20 cellular contexts compared by ENCODE assay signal in the genomic region with DNA sequence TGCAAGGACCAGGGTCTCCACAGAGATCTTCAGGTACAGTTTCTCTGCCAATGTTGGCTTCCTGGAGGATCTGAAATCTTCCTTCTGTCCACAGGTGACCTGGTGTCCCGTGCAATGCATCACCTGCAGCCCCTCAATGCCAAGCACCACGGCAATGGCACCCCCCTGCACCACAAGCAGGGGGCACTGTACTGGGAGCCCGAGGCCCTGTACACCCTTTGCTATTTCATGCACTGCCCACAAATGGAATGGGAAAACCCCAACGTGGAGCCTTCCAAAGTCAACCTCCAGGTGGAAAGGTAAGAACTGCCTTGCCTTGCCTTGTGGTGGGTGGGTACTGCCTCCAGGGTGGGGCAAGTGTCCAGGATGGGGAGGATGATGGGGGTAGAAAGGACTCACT.
DNase-seq lines count a peak whose midpoint lies in the region; ATAC-seq, FAIRE-seq and TF ChIP-seq lines count a peak whose summit lies in the region.
"Had no signal": no experiment of that assay in that cellular context is flagged by ENCODE, and none has a peak within 500 bp of the region (broad histone marks: within the 10 kb centered on the region; RNA-seq: fewer than 3 reads in every experiment).

No MANE protein-coding gene starts in this region.

- H3K9me2 ChIP-seq in Loucy (replicated peaks; ENCODE audit: low read depth, low read length) = no peaks in the 10 kb centered on the region

- no peak overlapping the region for H3K4me3 ChIP-seq in Loucy (ENCODE audit: low read length, poor library complexity, severe bottlenecking)
- H3K4me3 ChIP-seq in bronchial epithelial cell (ENCODE audit: low read depth, low read length) = no peak overlapping the region
- H3K4me3 ChIP-seq: A549, BLaER1, GM23248, HAP-1 had no signal

- intact Hi-C loops in CD4-positive, alpha-beta T cell (cut with DNase I, micrococcal nuclease) = no loop called here

- no peak overlapping the region for H3K9ac ChIP-seq in Loucy (ENCODE audit: low read depth, low read length, poor library complexity, severe bottlenecking)
- H3K9ac ChIP-seq: BLaER1, GM23248 had no signal

- H3K4me3 Mint-ChIP-seq in mesothelial cell of epicardium = no peak overlapping the region
- no peak overlapping the region for H3K4me3 Mint-ChIP-seq in activated naive CD8-positive, alpha-beta T cell treated with anti-CD3 and anti-CD28 coated beads, Interleukin-2, amount 50 U/mL, for 24 hours
- H3K4me3 Mint-ChIP-seq in CD4-positive, alpha-beta T cell = no peak overlapping the region
- H3K4me3 Mint-ChIP-seq: CD14-positive monocyte; CD8-positive, alpha-beta T cell had no signal

- H3K27ac Mint-ChIP-seq in mesothelial cell of epicardium = no peak overlapping the region
- no peak overlapping the region for H3K27ac Mint-ChIP-seq in activated naive CD8-positive, alpha-beta T cell treated with anti-CD3 and anti-CD28 coated beads, Interleukin-2, amount 50 U/mL, for 24 hours
- H3K27ac Mint-ChIP-seq in CD4-positive, alpha-beta T cell = no peak overlapping the region
- H3K27ac Mint-ChIP-seq: CD14-positive monocyte; CD8-positive, alpha-beta T cell had no signal

- TF ChIP-seq CTCF in Loucy (conservative IDR thresholded peaks at IDR 0.05; ENCODE audit: low read length) (peak; percentile 21; the same call in 1 of the 2 replicates), bronchial epithelial cell (IDR thresholded peaks at IDR 0.05; ENCODE audit: insufficient read depth, low read length, severe bottlenecking) (no peak), mesothelial cell of epicardium (IDR thresholded peaks at IDR 0.05; ENCODE audit: unreplicated experiment) (peak; percentile 10)
- TF ChIP-seq CTCF in CD4-positive, alpha-beta T cell (IDR thresholded peaks at IDR 0.05) = no peak

- CTCF ChIA-PET in CD4-positive, alpha-beta T cell (lab: Charles Lee) = no interaction called here

- POLR2A ChIA-PET in CD4-positive, alpha-beta T cell (lab: Charles Lee) = no interaction called here

- H3F3A ChIP-seq in Loucy (ENCODE audit: low read depth) = no peaks in the 10 kb centered on the region

- peak; percentile 44 for DNase-seq in activated CD8-positive, alpha-beta memory T cell treated with anti-CD3 and anti-CD28 coated beads for 24 hours
- DNase-seq in activated CD8-positive, alpha-beta memory T cell treated with anti-CD3 and anti-CD28 coated beads, Interleukin-2, amount 50 U/mL, for 4 hours = no peak
- no peak for DNase-seq in bronchial epithelial cell (ENCODE audit: low read depth)
- no peak for DNase-seq in mesothelial cell of epicardium (ENCODE audit: low spot score in 2 of 2, unreplicated experiment in 2 of 2)
- no peak for DNase-seq in activated naive CD8-positive, alpha-beta T cell treated with anti-CD3 and anti-CD28 coated beads, Interleukin-2, amount 50 U/mL, for 24 hours
- DNase-seq in effector CD4-positive, alpha-beta T cell = no peak
- DNase-seq in CD4-positive, alpha-beta T cell = no peak
- DNase-seq: Calu3, DMS79 treated with DMSO at 0.1 percent for 48 hours, GM23248 had no signal

- H3K36me3 ChIP-seq in Loucy (ENCODE audit: insufficient read depth, low read length) = 0 out of 2 replicates have a peak, but pooled peaks cover 1% of the 10 kb centered on the region
- no peaks in the 10 kb centered on the region for H3K36me3 ChIP-seq in bronchial epithelial cell (ENCODE audit: control insufficient read depth, insufficient read depth, low read length)
- H3K36me3 ChIP-seq: BLaER1, HAP-1 had no signal

- no peak overlapping the region for H3K27ac ChIP-seq in CD4-positive, alpha-beta T cell (ENCODE audit: low read depth, low read length)
- H3K27ac ChIP-seq: 22Rv1, A549, BLaER1, GM23248, HL-60 had no signal

- FAIRE-seq in bronchial epithelial cell (lab: Jason Lieb, UNC) = peak; percentile 7
- FAIRE-seq: A549, GM12892, GM18507 had no signal

- no peaks in the 10 kb centered on the region for H3K9me3 ChIP-seq in Loucy (ENCODE audit: insufficient read depth, low read depth, low read length)
- no peaks in the 10 kb centered on the region for H3K9me3 ChIP-seq in CD4-positive, alpha-beta T cell (ENCODE audit: control insufficient read depth, low read length)
- H3K9me3 ChIP-seq: BLaER1, HAP-1 had no signal

- no peaks in the 10 kb centered on the region for H3K79me2 ChIP-seq in Loucy (ENCODE audit: insufficient read depth, low read length)

- peaks cover 5% of the 10 kb centered on the region for H3K4me1 ChIP-seq in Loucy (ENCODE audit: insufficient read depth, low read length, poor library complexity, severe bottlenecking)
- H3K4me1 ChIP-seq: A549, HAP-1 had no signal

- ATAC-seq in activated naive CD8-positive, alpha-beta T cell treated with anti-CD3 and anti-CD28 coated beads, Interleukin-2, amount 50 U/mL, for 24 hours = no peak
- ATAC-seq in CD4-positive, alpha-beta T cell (ENCODE audit: poor library complexity) = no peak
- ATAC-seq: CD8-positive, alpha-beta T cell had no signal

- H3K27me3 Mint-ChIP-seq in mesothelial cell of epicardium (ENCODE audit: low read depth) = peaks cover 26% of the 10 kb centered on the region
- H3K27me3 Mint-ChIP-seq in activated naive CD8-positive, alpha-beta T cell treated with anti-CD3 and anti-CD28 coated beads, Interleukin-2, amount 50 U/mL, for 24 hours = no peaks in the 10 kb centered on the region
- no peaks in the 10 kb centered on the region for H3K27me3 Mint-ChIP-seq in CD4-positive, alpha-beta T cell

- no peaks in the 10 kb centered on the region for H3K36me3 Mint-ChIP-seq in mesothelial cell of epicardium
- H3K36me3 Mint-ChIP-seq in activated naive CD8-positive, alpha-beta T cell treated with anti-CD3 and anti-CD28 coated beads, Interleukin-2, amount 50 U/mL, for 24 hours (ENCODE audit: low read depth) = peaks cover 22% of the 10 kb centered on the region
- peaks cover 41% of the 10 kb centered on the region for H3K36me3 Mint-ChIP-seq in CD4-positive, alpha-beta T cell (ENCODE audit: low read depth)

- H3K4me2 ChIP-seq in Loucy (ENCODE audit: low read depth, low read length, poor library complexity, severe bottlenecking) = no peak overlapping the region
- H3K4me2 ChIP-seq: A549, BLaER1 had no signal

- H3K9me3 Mint-ChIP-seq in mesothelial cell of epicardium = peaks cover 2% of the 10 kb centered on the region
- H3K9me3 Mint-ChIP-seq in activated naive CD8-positive, alpha-beta T cell treated with anti-CD3 and anti-CD28 coated beads, Interleukin-2, amount 50 U/mL, for 24 hours = no peaks in the 10 kb centered on the region
- H3K9me3 Mint-ChIP-seq in CD4-positive, alpha-beta T cell = no peaks in the 10 kb centered on the region

- no peaks in the 10 kb centered on the region for H3K4me1 Mint-ChIP-seq in mesothelial cell of epicardium
- peaks cover 2% of the 10 kb centered on the region for H3K4me1 Mint-ChIP-seq in activated naive CD8-positive, alpha-beta T cell treated with anti-CD3 and anti-CD28 coated beads, Interleukin-2, amount 50 U/mL, for 24 hours
- H3K4me1 Mint-ChIP-seq in CD4-positive, alpha-beta T cell (ENCODE audit: low read depth) = peaks cover 22% of the 10 kb centered on the region

- H3K27me3 ChIP-seq in Loucy (ENCODE audit: insufficient read depth, low read length, poor library complexity, severe bottlenecking) (no peaks in the 10 kb centered on the region), bronchial epithelial cell (ENCODE audit: control insufficient read depth, insufficient read depth, low read length) (no peaks in the 10 kb centered on the region)
- no peaks in the 10 kb centered on the region for H3K27me3 ChIP-seq in CD4-positive, alpha-beta T cell (ENCODE audit: control insufficient read depth, insufficient read depth, low read length)
- H3K27me3 ChIP-seq: BLaER1 had no signal

- no peaks in the 10 kb centered on the region for H4K20me1 ChIP-seq in Loucy (ENCODE audit: insufficient read depth, low read length, poor library complexity, severe bottlenecking)
- H4K20me1 ChIP-seq: BLaER1 had no signal

- no peak overlapping the region for H2AFZ ChIP-seq in Loucy (ENCODE audit: low read length)
- H2AFZ ChIP-seq: GM23248 had no signal

Comparison
In these comparisons a context has a peak if more than half of its experiments do, and no peak if none do; other contexts are left out.
1. CTCF ChIP-seq: peak in Loucy (single experiment) and mesothelial cell of epicardium (single experiment); none in bronchial epithelial cell (single experiment) and CD4-positive, alpha-beta T cell (single experiment).